In the genomic region with DNA sequence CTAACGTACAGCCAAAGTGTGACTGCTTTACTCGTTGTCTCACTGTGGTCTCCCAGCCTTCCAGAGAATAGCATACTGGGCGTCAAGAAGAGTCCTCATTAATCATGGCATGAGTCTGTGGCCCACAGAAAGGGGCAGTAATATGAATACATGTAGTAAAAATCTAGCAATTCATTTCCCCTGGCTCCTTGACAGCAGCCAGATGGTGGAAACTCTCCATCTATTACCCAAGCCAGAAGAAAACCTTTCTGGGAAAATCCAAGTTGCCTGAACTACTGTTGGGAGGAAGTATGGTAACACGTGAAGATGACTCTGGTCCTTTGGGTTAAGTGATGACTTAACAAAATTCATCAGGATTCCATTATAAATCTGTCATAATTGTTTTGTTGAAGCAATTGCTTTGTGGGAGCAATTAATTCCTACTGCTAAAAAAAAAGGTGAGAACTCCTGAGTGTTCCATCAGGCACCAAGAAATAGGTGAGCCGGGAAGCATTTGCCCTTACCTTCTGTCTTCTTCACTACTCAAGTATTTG, we compare ENCODE assay signal across 18 cellular contexts.
DNase-seq lines count a peak whose midpoint lies in the region; ATAC-seq and TF ChIP-seq lines count a peak whose summit lies in the region.
"Had no signal": no experiment of that assay in that cellular context is flagged by ENCODE, and none has a peak within 500 bp of the region (broad histone marks: within the 10 kb centered on the region; RNA-seq: fewer than 3 reads in every experiment).

No MANE protein-coding gene starts in this region.

- no peak overlapping the region for H2AK5ac ChIP-seq in mesenchymal stem cell (ENCODE audit: low read length, severe bottlenecking)

- H3K79me1 ChIP-seq in mesenchymal stem cell (replicated peaks; ENCODE audit: low read length, poor library complexity, severe bottlenecking), result no peaks in the 10 kb centered on the region

- H3K4me1 ChIP-seq in GM23248 (ENCODE audit: insufficient read depth), result peaks cover 22% of the 10 kb centered on the region
- no peaks in the 10 kb centered on the region for H3K4me1 ChIP-seq in mesenchymal stem cell (ENCODE audit: control insufficient read depth, insufficient read depth, low read depth, low read length)
- H3K4me1 ChIP-seq: A549 had no signal

- POLR2A ChIA-PET in naive thymus-derived CD8-positive, alpha-beta T cell (lab: Charles Lee), result no interaction called here

- no peak overlapping the region for H2BK12ac ChIP-seq in mesenchymal stem cell (ENCODE audit: low read length in 2 of 2)

- no peak overlapping the region for H3K18ac ChIP-seq in mesenchymal stem cell (ENCODE audit: low read depth in 1 of 2, low read length in 2 of 2)

- H4K20me1 ChIP-seq in GM23248 (ENCODE audit: insufficient read depth), result no peaks in the 10 kb centered on the region

- H3K9me2 ChIP-seq in GM23248 (ENCODE audit: insufficient read depth), result no peaks in the 10 kb centered on the region

- H2BK5ac ChIP-seq in mesenchymal stem cell (ENCODE audit: low read depth, low read length, poor library complexity, severe bottlenecking), result no peak overlapping the region

- H3K9me3 Mint-ChIP-seq in brain, result peaks cover 0 to 9% (median 0%) of the 10 kb centered on the region in 5 experiments
- H3K9me3 Mint-ChIP-seq in naive thymus-derived CD8-positive, alpha-beta T cell, result peaks cover 0 to 1% (median 0%) of the 10 kb centered on the region in 9 donors
- H3K9me3 Mint-ChIP-seq: GM23338 had no signal

- H2AFZ ChIP-seq in GM23248, result no peak overlapping the region
- no peak overlapping the region for H2AFZ ChIP-seq in mesenchymal stem cell (ENCODE audit: low read depth, low read length)
- H2AFZ ChIP-seq: GM23338 had no signal

- no peak overlapping the region for H3K23ac ChIP-seq in mesenchymal stem cell (ENCODE audit: low read length in 2 of 2)

- H3K27ac ChIP-seq in GM23248 (peak overlapping the region; percentile 42), mesenchymal stem cell (ENCODE audit: low read length, poor library complexity, severe bottlenecking) (no peak overlapping the region)
- H3K27ac ChIP-seq: A549, SJSA1 had no signal

- 35 to 46% methylated on average over 5 of the region's 5 CpGs for WGBS in GM23248 (ENCODE audit: low coverage in 1 of 2, low lambda C conversion rate in 2 of 2, missing lambda C conversion rate in 2 of 2), 2 experiments
- 75% methylated on average over 3 of the region's 5 CpGs for WGBS in mesenchymal stem cell

- H3K9ac ChIP-seq in GM23248 (no peak overlapping the region), mesenchymal stem cell (ENCODE audit: low read length) (peak overlapping the region; percentile 31)

- H3K4me3 ChIP-seq in AG10803 (ENCODE audit: low read length) (no peak overlapping the region), GM23248 (no peak overlapping the region), mesenchymal stem cell (ENCODE audit: insufficient read depth in 1 of 2, low read depth in 1 of 2, low read length in 2 of 2) (no peak overlapping the region)
- H3K4me3 ChIP-seq: A549, GM23338, SJSA1 had no signal

- no peaks in the 10 kb centered on the region for H3K79me2 ChIP-seq in GM23248 (ENCODE audit: insufficient read depth)

- peaks cover 3% of the 10 kb centered on the region for H3K27me3 Mint-ChIP-seq in brain
- H3K27me3 Mint-ChIP-seq in naive thymus-derived CD8-positive, alpha-beta T cell, result no peaks in the 10 kb centered on the region

- no peak for ATAC-seq in naive thymus-derived CD8-positive, alpha-beta T cell
- ATAC-seq in HG02623 (IDR thresholded peaks at IDR 0.05; ENCODE audit: unreplicated experiment), result no peak
- ATAC-seq: A549, GM23338, HCT116, Panc1 had no signal

- H4K91ac ChIP-seq in mesenchymal stem cell (ENCODE audit: low read length), result no peak overlapping the region

- no peak overlapping the region for H3K4me3 Mint-ChIP-seq in brain
- H3K4me3 Mint-ChIP-seq in naive thymus-derived CD8-positive, alpha-beta T cell, result no peak overlapping the region
- H3K4me3 Mint-ChIP-seq: CD14-positive monocyte, GM23338 had no signal

- no peak overlapping the region for H2BK15ac ChIP-seq in mesenchymal stem cell (ENCODE audit: low read depth, poor library complexity, severe bottlenecking)

- no peaks in the 10 kb centered on the region for H3K9me3 ChIP-seq in GM23248 (ENCODE audit: low read depth)
- no peaks in the 10 kb centered on the region for H3K9me3 ChIP-seq in mesenchymal stem cell (ENCODE audit: control insufficient read depth, low read length)
- H3K9me3 ChIP-seq: A549, SJSA1 had no signal

- no peak overlapping the region for H2BK120ac ChIP-seq in mesenchymal stem cell (ENCODE audit: low read depth, low read length)

- H3F3A ChIP-seq in GM23248 (ENCODE audit: insufficient read depth), result peaks cover 16% of the 10 kb centered on the region

- no peak overlapping the region for H3K14ac ChIP-seq in mesenchymal stem cell (ENCODE audit: low read length in 2 of 2)

- H3K4me2 ChIP-seq in GM23248 (ENCODE audit: unreplicated experiment) (no peak overlapping the region), mesenchymal stem cell (ENCODE audit: low read length, poor library complexity, severe bottlenecking) (no peak overlapping the region)
- H3K4me2 ChIP-seq: A549, GM23338 had no signal

- no peak overlapping the region for H3K4ac ChIP-seq in mesenchymal stem cell (ENCODE audit: low read depth in 1 of 2, low read length in 2 of 2)

- peak overlapping the region in 4 of 5 experiments; percentile 77 to 84 (median 80) for H3K27ac Mint-ChIP-seq in brain
- H3K27ac Mint-ChIP-seq in naive thymus-derived CD8-positive, alpha-beta T cell, result no peak overlapping the region
- H3K27ac Mint-ChIP-seq: CD14-positive monocyte, GM23338 had no signal

- TF ChIP-seq CTCF in AG10803 (conservative IDR thresholded peaks at IDR 0.05; ENCODE audit: low read length) (no peak), brain (conservative IDR thresholded peaks at IDR 0.05) (no peak)

- H4K8ac ChIP-seq in mesenchymal stem cell (ENCODE audit: low read length), result no peak overlapping the region

- H3K27me3 ChIP-seq in GM23248 (replicated peaks; ENCODE audit: insufficient read depth) (no peaks in the 10 kb centered on the region), mesenchymal stem cell (ENCODE audit: control insufficient read depth in 1 of 2, insufficient read depth in 1 of 2, low read length in 2 of 2) (no peaks in the 10 kb centered on the region)
- H3K27me3 ChIP-seq: SJSA1 had no signal

- no peaks in the 10 kb centered on the region for H3K36me3 ChIP-seq in GM23248 (ENCODE audit: low read depth)
- H3K36me3 ChIP-seq in mesenchymal stem cell (ENCODE audit: control insufficient read depth in 1 of 2, insufficient read depth in 2 of 2, low read depth in 1 of 2, low read length in 2 of 2), result no peaks in the 10 kb centered on the region
- H3K36me3 ChIP-seq: SJSA1 had no signal

- DNase-seq in AG10803 (ENCODE audit: low read depth) (peak; percentile 85), GM23248 (peak; percentile 71), mesenchymal stem cell (no peak)
- no peak for DNase-seq in stimulated activated CD4-positive, alpha-beta T cell treated with anti-CD3 and anti-CD28 coated beads, Interleukin-4, amount 100 ng/mL, for 24 hours
- no peak for DNase-seq in naive thymus-derived CD8-positive, alpha-beta T cell
- DNase-seq: DMS79, KBM-7, NCI-H1417, NCI-H187, NCI-H2107 had no signal

- no peaks in the 10 kb centered on the region for H3K36me3 Mint-ChIP-seq in brain
- peaks cover 0 to 5% (median 0%) of the 10 kb centered on the region in 3 donors for H3K36me3 Mint-ChIP-seq in naive thymus-derived CD8-positive, alpha-beta T cell
- H3K36me3 Mint-ChIP-seq: CD14-positive monocyte had no signal

- peaks cover 23% of the 10 kb centered on the region for H3K4me1 Mint-ChIP-seq in brain
- H3K4me1 Mint-ChIP-seq in naive thymus-derived CD8-positive, alpha-beta T cell, result peaks cover 0 to 2% (median 0%) of the 10 kb centered on the region in 4 donors
- H3K4me1 Mint-ChIP-seq: CD14-positive monocyte, GM23338 had no signal

- in situ Hi-C loops in GM23248 (cut with MboI), result no loop called here

Comparison
In these comparisons a context has a peak if more than half of its experiments do, and no peak if none do; other contexts are left out.
1. DNase-seq: peak in AG10803 (single experiment) and GM23248 (single experiment); none in mesenchymal stem cell (single experiment), stimulated activated CD4-positive, alpha-beta T cell treated with anti-CD3 and anti-CD28 coated beads, Interleukin-4, amount 100 ng/mL, for 24 hours (single experiment) and naive thymus-derived CD8-positive, alpha-beta T cell (0 of 10).
2. H3K27ac Mint-ChIP-seq: peak in brain (4 of 5); none in naive thymus-derived CD8-positive, alpha-beta T cell (0 of 10).